In the genomic region with DNA sequence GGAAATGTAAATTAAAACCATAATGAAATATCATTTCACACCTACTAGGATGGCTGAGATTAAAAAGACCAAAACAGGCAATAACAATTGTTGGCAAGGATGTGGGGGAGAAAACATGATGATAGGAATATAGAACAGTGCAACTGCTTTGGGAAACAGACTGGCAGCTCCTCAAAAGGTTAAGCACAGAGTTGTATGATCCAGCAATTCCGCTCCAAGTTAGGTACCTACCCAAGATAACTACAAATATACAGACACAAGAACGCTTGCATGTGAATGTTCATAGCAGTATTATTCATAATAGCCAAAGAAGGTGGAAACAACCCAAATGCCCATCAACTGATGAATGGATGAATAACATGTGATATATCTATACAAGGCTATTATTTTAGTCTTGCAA, we compare ENCODE assay signal across 1 cellular context.
TF ChIP-seq lines count a peak whose summit lies in the region.

No MANE protein-coding gene starts in this region.

TF ChIP-seq in K562, 482 proteins besides CTCF, POLR2A, EP300 and RAD21 (continued from another document):
- TF ChIP-seq TRIM28 (IDR thresholded peaks at IDR 0.05) (0 out of 2 replicates have a peak, but pooled peaks have one; percentile 22), ZBTB8A (IDR thresholded peaks at IDR 0.05; ENCODE audit: partially characterized antibody) (no peak), POLR2G (IDR thresholded peaks at IDR 0.05; ENCODE audit: low read depth, low read length) (no peak), KDM2B (CRISPR knock-in tag; IDR thresholded peaks at IDR 0.05) (no peak)
